Comparison of ENCODE assay signal across 1 cellular context in the genomic region with DNA sequence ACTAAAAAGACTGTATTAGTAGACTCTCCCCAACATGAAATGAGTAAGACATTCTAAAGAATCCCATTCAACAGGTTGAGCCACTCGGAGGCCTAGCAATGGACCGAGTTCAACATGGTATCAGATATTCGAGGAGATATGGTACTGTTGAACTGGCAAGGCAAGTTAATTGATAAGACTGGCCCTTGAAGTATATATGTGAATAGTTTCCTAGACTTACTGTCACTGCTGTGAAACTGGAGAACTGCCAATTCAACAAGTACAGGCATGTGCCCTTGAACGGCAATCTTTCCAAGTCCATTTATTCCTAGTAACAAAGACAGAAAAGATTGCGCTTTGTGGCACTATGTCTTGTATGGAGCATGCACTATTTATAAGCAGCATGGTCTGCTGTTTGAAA.
TF ChIP-seq lines count a peak whose summit lies in the region.

No MANE protein-coding gene starts in this region.

TF ChIP-seq in HEK293, 187 proteins besides CTCF, POLR2A, EP300 and RAD21 (continued from another document):
- TF ChIP-seq SCRT2 (tag by site-specific recombination; IDR thresholded peaks at IDR 0.05) (peak; percentile 89), TRIM28 (IDR thresholded peaks at IDR 0.05; ENCODE audit: borderline replicate concordance, low read length) (peak; percentile 84; the same call in 1 of the 2 replicates)
- TF ChIP-seq, protein P1, sequence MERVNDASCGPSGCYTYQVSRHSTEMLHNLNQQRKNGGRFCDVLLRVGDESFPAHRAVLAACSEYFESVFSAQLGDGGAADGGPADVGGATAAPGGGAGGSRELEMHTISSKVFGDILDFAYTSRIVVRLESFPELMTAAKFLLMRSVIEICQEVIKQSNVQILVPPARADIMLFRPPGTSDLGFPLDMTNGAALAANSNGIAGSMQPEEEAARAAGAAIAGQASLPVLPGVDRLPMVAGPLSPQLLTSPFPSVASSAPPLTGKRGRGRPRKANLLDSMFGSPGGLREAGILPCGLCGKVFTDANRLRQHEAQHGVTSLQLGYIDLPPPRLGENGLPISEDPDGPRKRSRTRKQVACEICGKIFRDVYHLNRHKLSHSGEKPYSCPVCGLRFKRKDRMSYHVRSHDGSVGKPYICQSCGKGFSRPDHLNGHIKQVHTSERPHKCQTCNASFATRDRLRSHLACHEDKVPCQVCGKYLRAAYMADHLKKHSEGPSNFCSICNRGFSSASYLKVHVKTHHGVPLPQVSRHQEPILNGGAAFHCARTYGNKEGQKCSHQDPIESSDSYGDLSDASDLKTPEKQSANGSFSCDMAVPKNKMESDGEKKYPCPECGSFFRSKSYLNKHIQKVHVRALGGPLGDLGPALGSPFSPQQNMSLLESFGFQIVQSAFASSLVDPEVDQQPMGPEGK (tag by site-specific recombination; IDR thresholded peaks at IDR 0.05) = no peak
- TF ChIP-seq, protein P2, sequence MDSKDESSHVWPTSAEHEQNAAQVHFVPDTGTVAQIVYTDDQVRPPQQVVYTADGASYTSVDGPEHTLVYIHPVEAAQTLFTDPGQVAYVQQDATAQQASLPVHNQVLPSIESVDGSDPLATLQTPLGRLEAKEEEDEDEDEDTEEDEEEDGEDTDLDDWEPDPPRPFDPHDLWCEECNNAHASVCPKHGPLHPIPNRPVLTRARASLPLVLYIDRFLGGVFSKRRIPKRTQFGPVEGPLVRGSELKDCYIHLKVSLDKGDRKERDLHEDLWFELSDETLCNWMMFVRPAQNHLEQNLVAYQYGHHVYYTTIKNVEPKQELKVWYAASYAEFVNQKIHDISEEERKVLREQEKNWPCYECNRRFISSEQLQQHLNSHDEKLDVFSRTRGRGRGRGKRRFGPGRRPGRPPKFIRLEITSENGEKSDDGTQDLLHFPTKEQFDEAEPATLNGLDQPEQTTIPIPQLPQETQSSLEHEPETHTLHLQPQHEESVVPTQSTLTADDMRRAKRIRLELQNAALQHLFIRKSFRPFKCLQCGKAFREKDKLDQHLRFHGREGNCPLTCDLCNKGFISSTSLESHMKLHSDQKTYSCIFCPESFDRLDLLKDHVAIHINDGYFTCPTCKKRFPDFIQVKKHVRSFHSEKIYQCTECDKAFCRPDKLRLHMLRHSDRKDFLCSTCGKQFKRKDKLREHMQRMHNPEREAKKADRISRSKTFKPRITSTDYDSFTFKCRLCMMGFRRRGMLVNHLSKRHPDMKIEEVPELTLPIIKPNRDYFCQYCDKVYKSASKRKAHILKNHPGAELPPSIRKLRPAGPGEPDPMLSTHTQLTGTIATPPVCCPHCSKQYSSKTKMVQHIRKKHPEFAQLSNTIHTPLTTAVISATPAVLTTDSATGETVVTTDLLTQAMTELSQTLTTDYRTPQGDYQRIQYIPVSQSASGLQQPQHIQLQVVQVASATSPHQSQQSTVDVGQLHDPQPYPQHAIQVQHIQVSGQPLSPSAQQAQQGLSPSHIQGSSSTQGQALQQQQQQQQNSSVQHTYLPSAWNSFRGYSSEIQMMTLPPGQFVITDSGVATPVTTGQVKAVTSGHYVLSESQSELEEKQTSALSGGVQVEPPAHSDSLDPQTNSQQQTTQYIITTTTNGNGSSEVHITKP (tag by site-specific recombination; IDR thresholded peaks at IDR 0.05) = no peak
